ENCODE assay signal across 27 cellular contexts in the genomic region with DNA sequence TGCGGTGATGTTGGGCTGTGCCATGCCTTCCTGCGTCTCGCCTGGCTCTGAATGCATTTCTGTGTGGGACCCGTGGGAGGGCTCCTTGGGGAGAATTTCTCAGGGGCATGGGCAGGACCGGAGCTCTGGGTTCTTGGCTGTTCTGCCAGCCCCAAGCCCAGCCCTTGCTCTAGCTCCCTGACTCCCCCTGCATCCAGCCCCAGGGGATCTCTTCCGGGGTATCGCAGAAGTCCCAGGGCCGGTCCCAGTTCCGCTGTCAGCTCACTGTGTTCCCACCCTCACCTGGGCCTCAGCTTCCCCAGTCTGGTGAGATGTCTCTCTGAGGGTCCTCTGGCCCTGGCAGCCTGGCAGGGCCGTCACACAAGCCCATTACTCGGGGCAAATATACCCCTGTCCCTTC. TPM values are rescaled to one million over a fixed set of nuclear protein-coding genes. Genes with fewer than 3 reads are reported as not detected.
"Had no signal": no experiment of that assay in that cellular context is flagged by ENCODE, and none has a peak within 500 bp of the region (broad histone marks: within the 10 kb centered on the region; RNA-seq: fewer than 3 reads in every experiment).

No MANE protein-coding gene starts in this region.

- H3K9me3 ChIP-seq: ascending aorta, gastroesophageal sphincter, tibial nerve had no signal

- H3K4me2 ChIP-seq: hepatocyte had no signal

- ATAC-seq: gastroesophageal sphincter; left cardiac atrium; naive thymus-derived CD4-positive, alpha-beta T cell; right cardiac atrium had no signal

- H3K27me3 ChIP-seq: ascending aorta, brain microvascular endothelial cell, gastroesophageal sphincter, hepatocyte, tibial nerve had no signal

- H3K4me1 ChIP-seq: ascending aorta, gastroesophageal sphincter, parathyroid adenoma, tibial nerve had no signal

- H3K27ac ChIP-seq: ascending aorta, brain microvascular endothelial cell, gastroesophageal sphincter, hepatocyte, parathyroid adenoma, tibial nerve had no signal

- H3K79me2 ChIP-seq: hepatocyte, parathyroid adenoma had no signal

- H3K9ac ChIP-seq: parathyroid adenoma had no signal

- H3K36me3 ChIP-seq: ascending aorta, brain microvascular endothelial cell, gastroesophageal sphincter, tibial nerve had no signal

- H2AFZ ChIP-seq: hepatocyte, parathyroid adenoma had no signal

- H3K4me3 ChIP-seq: ascending aorta, gastroesophageal sphincter, hepatocyte, tibial nerve had no signal

- DNase-seq: activated CD4-positive, alpha-beta memory T cell treated with anti-CD3 and anti-CD28 coated beads for 36 hours; activated CD4-positive, alpha-beta T cell treated with anti-CD3 and anti-CD28 coated beads, Interleukin-2, amount 10 ng/mL, durations not matched to agents 24 days and 14 days; activated CD4-positive, CD25-positive, alpha-beta regulatory T cell treated with anti-CD3 and anti-CD28 coated beads, Interleukin-2, amount 50 U/mL, for 72 hours; activated CD8-positive, alpha-beta memory T cell treated with anti-CD3 and anti-CD28 coated beads, Interleukin-2, amount 50 U/mL, for 4 hours; activated gamma-delta T cell; activated naive CD4-positive, alpha-beta T cell treated with anti-CD3 and anti-CD28 coated beads, Interleukin-2, amount 10 ng/mL, durations not matched to agents 7 days and 5 days; activated naive CD8-positive, alpha-beta T cell treated with anti-CD3 and anti-CD28 coated beads, Interleukin-2, amount 10 ng/mL, durations not matched to agents 7 days and 5 days; activated T-cell treated with anti-CD3 and anti-CD28 coated beads, Interleukin-2, amount 50 U/mL, for 1 hour; brain microvascular endothelial cell; islet precursor cell; left cardiac atrium; mammary epithelial cell; naive thymus-derived CD4-positive, alpha-beta T cell; occipital lobe; right cardiac atrium; stimulated activated CD4-positive, alpha-beta T cell treated with anti-CD3 and anti-CD28 coated beads, Interleukin-2, amount 100 ng/mL, for 48 hours; stimulated activated naive CD4-positive, alpha-beta T cell treated with Interleukin-2 at 50 U/mL for 16 hours; T1000 had no signal

RNA-seq across cellular contexts. Expression of gene SPDEF, which starts 20.5 kb away (rescaled TPM):
- total RNA-seq: activated CD4-positive, alpha-beta T cell treated with anti-CD3 and anti-CD28 coated beads, Interleukin-2, amount 10 ng/mL, durations not matched to agents 24 days and 14 days; activated CD8-positive, alpha-beta memory T cell treated with anti-CD3 and anti-CD28 coated beads for 36 hours; activated naive CD8-positive, alpha-beta T cell treated with anti-CD3 and anti-CD28 coated beads, Interleukin-2, amount 10 ng/mL, durations not matched to agents 7 days and 5 days; activated T-helper 1 cell treated with anti-CD3 and anti-CD28 coated beads, Interleukin-12 subunit alpha, Interleukin-12 subunit beta, Interleukin-2, Interleukin-4 antibody, amounts not matched to agents 30 ng/mL and 10 ng/mL and 1 ng/mL, durations not matched to agents 14 hours and 24 hours and 36 hours; ascending aorta; endothelial cell of umbilical vein; occipital lobe; temporal lobe; tibial nerve had no signal
- polyA plus RNA-seq: endothelial cell of umbilical vein; mammary epithelial cell; naive thymus-derived CD4-positive, alpha-beta T cell had no signal
